In the genomic region with DNA sequence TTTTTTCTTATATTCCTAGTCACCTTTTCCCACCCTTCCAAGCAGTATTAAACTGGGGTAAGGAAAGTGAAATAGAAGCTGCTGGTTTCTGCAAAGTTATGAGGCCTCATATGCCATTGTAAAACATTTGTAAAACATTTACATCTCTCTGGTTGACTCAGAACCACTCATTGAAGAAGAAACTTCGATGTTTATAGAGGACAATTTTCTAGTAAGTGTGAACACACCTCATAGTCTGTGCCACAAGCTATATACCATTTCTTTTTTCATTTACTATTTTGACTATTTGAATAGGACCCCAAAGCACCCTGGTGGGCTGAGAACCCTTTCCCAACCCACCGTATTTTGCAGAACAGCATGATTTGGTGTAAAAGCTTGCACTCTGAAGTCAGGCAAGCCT, we compare ENCODE assay signal across 12 cellular contexts. TPM values are rescaled to one million over a fixed set of nuclear protein-coding genes. Genes with fewer than 3 reads are reported as not detected.
DNase-seq lines count a peak whose midpoint lies in the region; ATAC-seq and TF ChIP-seq lines count a peak whose summit lies in the region.
"Had no signal": no experiment of that assay in that cellular context is flagged by ENCODE, and none has a peak within 500 bp of the region (broad histone marks: within the 10 kb centered on the region; RNA-seq: fewer than 3 reads in every experiment).

No MANE protein-coding gene starts in this region.

- no peaks in the 10 kb centered on the region for H3K36me3 Mint-ChIP-seq in activated CD4-positive, alpha-beta T cell treated with anti-CD3 and anti-CD28 coated beads for 36 hours (ENCODE audit: low read depth)
- H3K36me3 Mint-ChIP-seq in IgD-negative memory B cell: peaks cover 1% of the 10 kb centered on the region

- POLR2A ChIA-PET in activated CD4-positive, alpha-beta T cell treated with anti-CD3 and anti-CD28 coated beads for 36 hours (lab: Charles Lee): no interaction called here
- POLR2A ChIA-PET in A673 (lab: Charles Lee; ENCODE audit: low non-redundant PET): interaction anchor here (0.6 kb wide), 1 partner anchor 642 kb away, joined by 3 read pairs; no protein-coding TSS in a partner anchor

- 34 to 43% methylated on average over 2 of the region's 2 CpGs for WGBS in transverse colon (ENCODE audit: low coverage in 1 of 2), 2 donors

- no peak for DNase-seq in activated CD4-positive, alpha-beta T cell treated with anti-CD3 and anti-CD28 coated beads for 36 hours
- no peak for DNase-seq in activated CD4-positive, alpha-beta T cell treated with anti-CD3 and anti-CD28 coated beads, Interleukin-2, amount 50 U/mL, for 1 hour
- DNase-seq in transverse colon: no peak
- DNase-seq in cardiac septum (ENCODE audit: low spot score): no peak
- no peak for DNase-seq in effector CD8-positive, alpha-beta T cell (lab: John Stamatoyannopoulos, UW)
- no peak for DNase-seq in A673 (ENCODE audit: low spot score)
- DNase-seq: 8988T; activated effector memory CD4-positive, alpha-beta T cell treated with anti-CD3 and anti-CD28 coated beads, Interleukin-2, amount 50 U/mL, for 16 hours; SHP77 treated with DMSO at 0.1 percent for 48 hours had no signal

- no peaks in the 10 kb centered on the region for H3K9me3 Mint-ChIP-seq in activated CD4-positive, alpha-beta T cell treated with anti-CD3 and anti-CD28 coated beads for 36 hours (ENCODE audit: low read depth)
- peaks cover 0 to 4% (median 0%) of the 10 kb centered on the region in 3 donors for H3K9me3 Mint-ChIP-seq in IgD-negative memory B cell

- no TSS peak for BruUV-seq in A673 (replicated peaks; lab: Mats Ljungman, UMichigan)

- no peak overlapping the region for H3K4me3 Mint-ChIP-seq in activated CD4-positive, alpha-beta T cell treated with anti-CD3 and anti-CD28 coated beads for 36 hours
- peak overlapping the region in 2 of 4 donors; percentile 72 to 97 for H3K4me3 Mint-ChIP-seq in IgD-negative memory B cell
- H3K4me3 Mint-ChIP-seq: nephron had no signal

- TF ChIP-seq CTCF in transverse colon (IDR thresholded peaks at IDR 0.05) (no peak), A673 (conservative IDR thresholded peaks at IDR 0.05; ENCODE audit: low read depth, low read length) (no peak)

- ATAC-seq in activated CD4-positive, alpha-beta T cell treated with anti-CD3 and anti-CD28 coated beads for 36 hours: peak; percentile 83
- ATAC-seq in HG02610 (IDR thresholded peaks at IDR 0.05; ENCODE audit: unreplicated experiment): peak; percentile 82

- in situ Hi-C loops in transverse colon (cut with MboI; ENCODE audit: low pct_ligation_motif_present in 1 of 4, low pct_unique_long_range_greater_than_20kb in 1 of 4, low sequenced_read_pairs in 3 of 4): no loop called here

- H3K9me3 ChIP-seq in transverse colon: no peaks in the 10 kb centered on the region
- no peaks in the 10 kb centered on the region for H3K9me3 ChIP-seq in A673 (ENCODE audit: low read depth, low read length, poor library complexity, severe bottlenecking)

- TF ChIP-seq POLR2A in transverse colon (IDR thresholded peaks at IDR 0.05): no peak

- peaks cover 15% of the 10 kb centered on the region for H3K4me1 Mint-ChIP-seq in activated CD4-positive, alpha-beta T cell treated with anti-CD3 and anti-CD28 coated beads for 36 hours
- peaks cover 27 to 31% (median 27%) of the 10 kb centered on the region in 3 donors for H3K4me1 Mint-ChIP-seq in IgD-negative memory B cell

- H3K4me3 ChIP-seq in transverse colon (peak overlapping the region in 1 of 4 donors; percentile 11), A673 (ENCODE audit: low read depth, low read length, poor library complexity, severe bottlenecking) (no peak overlapping the region)

- no peak overlapping the region for H3K27ac Mint-ChIP-seq in activated CD4-positive, alpha-beta T cell treated with anti-CD3 and anti-CD28 coated beads for 36 hours
- peak overlapping the region; percentile 43 to 94 (median 78) for H3K27ac Mint-ChIP-seq in IgD-negative memory B cell
- H3K27ac Mint-ChIP-seq: nephron had no signal

- CTCF ChIA-PET in activated CD4-positive, alpha-beta T cell treated with anti-CD3 and anti-CD28 coated beads for 36 hours (lab: Charles Lee): interaction anchor here (0.7 to 1.3 kb wide), 5 partner anchors 10 to 361 kb away, joined by 3 to 9 read pairs (median 4); no protein-coding TSS in a partner anchor
- CTCF ChIA-PET in A673 (lab: Charles Lee): no interaction called here

- TF ChIP-seq EP300 in transverse colon (IDR thresholded peaks at IDR 0.05; ENCODE audit: low read depth): no peak

- peaks cover 3% of the 10 kb centered on the region for H3K27me3 Mint-ChIP-seq in activated CD4-positive, alpha-beta T cell treated with anti-CD3 and anti-CD28 coated beads for 36 hours
- H3K27me3 Mint-ChIP-seq in IgD-negative memory B cell: no peaks in the 10 kb centered on the region

- H3K27me3 ChIP-seq in transverse colon (no peaks in the 10 kb centered on the region), A673 (replicated peaks; ENCODE audit: insufficient read depth, low read depth, low read length, poor library complexity) (no peaks in the 10 kb centered on the region)

- H3K4me1 ChIP-seq in transverse colon (peaks cover 0 to 35% (median 16%) of the 10 kb centered on the region in 4 donors), A673 (ENCODE audit: insufficient read depth, low read length, poor library complexity, severe bottlenecking) (peaks cover 4% of the 10 kb centered on the region)

- intact Hi-C loops in activated CD4-positive, alpha-beta T cell treated with anti-CD3 and anti-CD28 coated beads for 36 hours (cut with DNase I, micrococcal nuclease): no loop called here
- intact Hi-C loops in transverse colon (cut with DNase I; ENCODE audit: low total_unique reads) (no loop called here), cardiac septum (cut with DNase I) (no loop called here), A673 (cut with micrococcal nuclease; ENCODE audit: unreplicated experiment) (no loop called here)

- H3K27ac ChIP-seq in transverse colon (peak overlapping the region; percentile 69 to 84 (median 80)), A673 (ENCODE audit: low read depth, low read length, poor library complexity, severe bottlenecking) (no peak overlapping the region)

- H3K36me3 ChIP-seq in transverse colon: no peaks in the 10 kb centered on the region
- no peaks in the 10 kb centered on the region for H3K36me3 ChIP-seq in A673 (ENCODE audit: insufficient read depth, low read length, poor library complexity, severe bottlenecking)

RNA-seq across cellular contexts. Expression of a gene that starts 12.9 kb away (rescaled TPM):
- 10 to 100 TPM; 57.6 to 68.9 TPM for total RNA-seq in activated CD4-positive, alpha-beta T cell treated with anti-CD3 and anti-CD28 coated beads for 36 hours
- 394 TPM for polyA plus RNA-seq in IgD-negative memory B cell
- 100 to 1,000 TPM; 135 to 362 (median 252) TPM for total RNA-seq in transverse colon
- 715 TPM for total RNA-seq in cardiac septum
- 276 and 282 TPM in 2 replicates for total RNA-seq in A673 (2021)
